Comparison of ENCODE assay signal across 8 cellular contexts in the genomic region with DNA sequence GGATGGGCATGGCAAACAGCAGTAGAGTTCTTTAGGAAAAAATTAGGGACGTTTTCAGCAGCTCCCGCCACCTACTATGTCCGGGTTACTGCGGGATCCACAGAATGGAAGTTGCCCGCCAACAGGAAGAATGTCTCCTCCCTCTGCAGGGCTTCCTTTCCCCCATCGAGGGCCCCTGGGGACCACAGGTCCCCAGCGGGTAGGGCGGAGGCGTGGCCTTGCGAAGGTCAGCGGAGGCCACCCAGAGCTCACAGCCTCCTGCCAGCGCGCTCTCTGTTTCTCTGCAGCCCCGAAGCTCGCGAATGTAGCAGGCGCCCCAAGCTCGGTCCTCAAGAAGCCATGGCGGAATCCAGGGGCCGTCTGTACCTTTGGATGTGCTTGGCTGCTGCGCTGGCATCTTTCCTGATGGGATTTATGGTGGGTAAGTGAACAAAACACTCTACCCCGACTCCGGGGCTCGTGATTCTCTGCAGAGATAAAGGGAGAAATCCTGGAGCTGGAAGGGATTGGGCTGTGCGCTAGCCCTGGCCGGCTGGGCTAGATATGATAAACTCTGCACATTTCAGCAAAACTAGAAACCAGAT. TPM values are rescaled to one million over a fixed set of nuclear protein-coding genes. Genes with fewer than 3 reads are reported as not detected.
DNase-seq lines count a peak whose midpoint lies in the region; ATAC-seq and TF ChIP-seq lines count a peak whose summit lies in the region.

A gene (plus strand): TSS at position 244 of the 584 bp plus-strand sequence. CDS start 96 bp downstream, at position 340.

- H3K4me3 ChIP-seq in HAP-1 (peak within 1 kb of the TSS; percentile 57), ectodermal cell (ENCODE audit: insufficient read depth, low read depth, low read length) (peak within 1 kb of the TSS; percentile 78), right lobe of liver (peak within 1 kb of the TSS; percentile 41 to 45 (median 43))

- DNase-seq in GM10248 (ENCODE audit: extremely low spot score) (peak; percentile 10), HAP-1 (ENCODE audit: low spot score in 2 of 2) (peak; percentile 80 to 90), OCI-M1 (lab: John Stamatoyannopoulos, UW) (peak; percentile 61), right lobe of liver (peak; percentile 49 to 60 (median 55)), superior temporal gyrus (ENCODE audit: extremely low spot score) (peak; percentile 72)
- no peak for DNase-seq in activated CD4-positive, CD25-positive, alpha-beta regulatory T cell (lab: John Stamatoyannopoulos, UW)

- intact Hi-C loops in right lobe of liver (cut with DNase I) = no loop called here

- TF ChIP-seq POLR2A in right lobe of liver (IDR thresholded peaks at IDR 0.05) = no peak

- no peaks in the 10 kb centered on the region for H3K9me3 ChIP-seq in HAP-1
- no peaks in the 10 kb centered on the region for H3K9me3 ChIP-seq in ectodermal cell (ENCODE audit: control insufficient read depth, low read length)
- H3K9me3 ChIP-seq in right lobe of liver = no peaks in the 10 kb centered on the region

- H3K4me1 ChIP-seq in HAP-1 = peaks cover 24% of the 10 kb centered on the region
- peaks cover 14% of the 10 kb centered on the region for H3K4me1 ChIP-seq in ectodermal cell (ENCODE audit: control insufficient read depth, insufficient read depth, low read length)
- H3K4me1 ChIP-seq in right lobe of liver = peaks cover 0 to 5% (median 0%) of the 10 kb centered on the region in 4 donors

- 3% methylated on average over 26 of the region's 26 CpGs for WGBS in ectodermal cell, 2 experiments
- WGBS in right lobe of liver (ENCODE audit: insufficient coverage, low coverage, low lambda C conversion rate, missing lambda C conversion rate) = 1% methylated on average over 9 of the region's 26 CpGs

- peak within 1 kb of the TSS; percentile 74 for H3K27ac ChIP-seq in ectodermal cell (ENCODE audit: insufficient read depth, low read depth, low read length, poor library complexity, severe bottlenecking)
- no peak within 1 kb of the TSS for H3K27ac ChIP-seq in right lobe of liver

- H3K27me3 ChIP-seq in HAP-1 (ENCODE audit: low read depth) (no peaks in the 10 kb centered on the region; the same call in 1 of the 2 replicates), ectodermal cell (ENCODE audit: control insufficient read depth, insufficient read depth, low read length, poor library complexity, severe bottlenecking) (no peaks in the 10 kb centered on the region), right lobe of liver (peaks cover 0 to 5% of the 10 kb centered on the region in 2 donors)

- CTCF ChIA-PET in GM10248 (lab: Yijun Ruan, JAX) = no interaction called here

- no peaks in the 10 kb centered on the region for H3K36me3 ChIP-seq in HAP-1 (replicated peaks)
- no peaks in the 10 kb centered on the region for H3K36me3 ChIP-seq in ectodermal cell (ENCODE audit: control insufficient read depth, insufficient read depth, low read length)
- H3K36me3 ChIP-seq in right lobe of liver = no peaks in the 10 kb centered on the region

- POLR2A ChIA-PET in GM10248 (lab: Yijun Ruan, JAX) = no interaction called here

- TF ChIP-seq CTCF in GM10248 (IDR thresholded peaks at IDR 0.05; ENCODE audit: control extremely low read depth, extremely low read depth, low read depth, missing control alignments) (no peak), right lobe of liver (IDR thresholded peaks at IDR 0.05) (no peak)

- ATAC-seq in right lobe of liver = peak; percentile 89 to 95 (median 90)
- ATAC-seq in HG02981 (IDR thresholded peaks at IDR 0.05; ENCODE audit: unreplicated experiment) = no peak

- in situ Hi-C loops in HAP-1 (cut with MboI; ENCODE audit: low sequenced_read_pairs) = no loop called here

RNA-seq across cellular contexts. Expression of the gene that starts here (rescaled TPM):
- 42.8 TPM for polyA plus RNA-seq in ectodermal cell (2013, experiment 1 of 4)
- polyA plus RNA-seq in ectodermal cell (2013, experiment 2 of 4) = 40.6 TPM
- 36.8 TPM for polyA plus RNA-seq in ectodermal cell (2013, experiment 3 of 4)
- polyA plus RNA-seq in ectodermal cell (2013, experiment 4 of 4) = 33.7 TPM
- total RNA-seq in right lobe of liver = 1 to 10 TPM in 1 of 6 experiments, under 1 TPM in 5; 0.13 to 1.4 (median 0.38) TPM

Comparison
In these comparisons a context has a peak if more than half of its experiments do, and no peak if none do; other contexts are left out.
1. DNase-seq: peak in GM10248 (single experiment), HAP-1 (2 of 2), OCI-M1 (single experiment), right lobe of liver (3 of 3) and superior temporal gyrus (single experiment); none in activated CD4-positive, CD25-positive, alpha-beta regulatory T cell (0 of 4).
2. Peak in every context shown above with its lines, with median percentiles within 50 percentile points of each other: H3K4me3 ChIP-seq.